ENCODE assay signal across 16 cellular contexts in genomic region chr11:134509381-134510068, GRCh38.
A peak's percentile ranks its signal among the peaks of the same experiment; 100 is the strongest.
DNase-seq lines count a peak whose midpoint lies in the region; ATAC-seq, FAIRE-seq and TF ChIP-seq lines count a peak whose summit lies in the region.
"Had no signal": no experiment of that assay in that cellular context is flagged by ENCODE, and none has a peak within 500 bp of the region (broad histone marks: within the 10 kb centered on the region; RNA-seq: fewer than 3 reads in every experiment).

No MANE protein-coding gene starts in this region.

- no peak overlapping the region for H3K27ac Mint-ChIP-seq in stimulated activated memory B cell treated with anti-CD40 and anti-IgM and Interleukin-4, amounts not matched to agents 10 μg/mL and 1 μg/mL and 100 μg/mL, for 72 hours
- H3K27ac Mint-ChIP-seq: CD8-positive, alpha-beta T cell had no signal

- no peak for ATAC-seq in stimulated activated memory B cell treated with anti-CD40 and anti-IgM and Interleukin-4, amounts not matched to agents 10 μg/mL and 1 μg/mL and 100 μg/mL, for 72 hours
- ATAC-seq: CD8-positive, alpha-beta T cell had no signal

- no peaks in the 10 kb centered on the region for H3K9me3 Mint-ChIP-seq in stimulated activated memory B cell treated with anti-CD40 and anti-IgM and Interleukin-4, amounts not matched to agents 10 μg/mL and 1 μg/mL and 100 μg/mL, for 72 hours
- H3K9me3 Mint-ChIP-seq: CD8-positive, alpha-beta T cell had no signal

- 78 to 86% (median 81%) methylated on average over 17 of the region's 17 CpGs for WGBS in spleen, 5 donors
- WGBS in prostate gland = 88% methylated on average over 17 of the region's 17 CpGs

- no peak overlapping the region for H3K4me3 Mint-ChIP-seq in stimulated activated memory B cell treated with anti-CD40 and anti-IgM and Interleukin-4, amounts not matched to agents 10 μg/mL and 1 μg/mL and 100 μg/mL, for 72 hours
- H3K4me3 Mint-ChIP-seq: CD8-positive, alpha-beta T cell had no signal

- no peak overlapping the region for H3K9ac ChIP-seq in kidney (ENCODE audit: low read length in 2 of 2)

- no peak overlapping the region for H3K4me3 ChIP-seq in kidney (ENCODE audit: low read length in 2 of 2)
- H3K4me3 ChIP-seq in spleen = no peak overlapping the region
- H3K4me3 ChIP-seq in prostate gland = no peak overlapping the region

- H3K9me3 ChIP-seq in kidney (ENCODE audit: control insufficient read depth in 1 of 2, low read length in 2 of 2) (no peaks in the 10 kb centered on the region), spleen (no peaks in the 10 kb centered on the region), prostate gland (no peaks in the 10 kb centered on the region)

- TF ChIP-seq CTCF in VCaP (conservative IDR thresholded peaks at IDR 0.05) = no peak
- TF ChIP-seq CTCF in kidney (IDR thresholded peaks at IDR 0.05; ENCODE audit: borderline replicate concordance, extremely low read depth, insufficient read depth) = no peak
- no peak for TF ChIP-seq CTCF in spleen (IDR thresholded peaks at IDR 0.05 in 8 of 11, conservative IDR thresholded peaks at IDR 0.05 in 3 of 11)
- no peak for TF ChIP-seq CTCF in prostate gland (IDR thresholded peaks at IDR 0.05)

- H3K27me3 ChIP-seq in spleen (replicated peaks in 1 of 7) (peaks cover 0 to 47% (median 0%) of the 10 kb centered on the region in 7 donors), prostate gland (replicated peaks; ENCODE audit: insufficient read depth) (no peaks in the 10 kb centered on the region)

- FAIRE-seq in kidney (lab: Jason Lieb, UNC) = no peak

- DNase-seq in activated effector memory CD4-positive, alpha-beta T cell treated with anti-CD3 and anti-CD28 coated beads, Interleukin-2, amount 50 U/mL, for 16 hours = peak; percentile 50
- DNase-seq in activated effector memory CD4-positive, alpha-beta T cell treated with Interleukin-2 at 50 U/mL for 16 hours = no peak
- DNase-seq in kidney = peak; percentile 58
- peak; percentile 65 for DNase-seq in spleen
- DNase-seq in HPDE6-E6E7 (ENCODE audit: extremely low spot score) = no peak
- DNase-seq in prostate gland (ENCODE audit: low spot score) = no peak
- DNase-seq: H7, NCI-H1417, NCI-H1930, NCI-H2171, NCI-H446, NCI-H69, RPMI8226 had no signal

- no peaks in the 10 kb centered on the region for H3K4me1 Mint-ChIP-seq in stimulated activated memory B cell treated with anti-CD40 and anti-IgM and Interleukin-4, amounts not matched to agents 10 μg/mL and 1 μg/mL and 100 μg/mL, for 72 hours

- H3K27ac ChIP-seq in VCaP = peak overlapping the region; percentile 20; the same call in 1 of the 2 replicates
- H3K27ac ChIP-seq in kidney (ENCODE audit: low read depth in 2 of 2, low read length in 2 of 2) = no peak overlapping the region
- H3K27ac ChIP-seq in spleen = no peak overlapping the region
- no peak overlapping the region for H3K27ac ChIP-seq in prostate gland

- intact Hi-C loops in kidney (cut with DNase I) = no loop called here
- intact Hi-C loops in spleen (cut with DNase I; ENCODE audit: low total_unique reads) = no loop called here
- intact Hi-C loops in prostate gland (cut with DNase I) = no loop called here

- no peak for TF ChIP-seq POLR2A in spleen (IDR thresholded peaks at IDR 0.05)
- TF ChIP-seq POLR2A in prostate gland (IDR thresholded peaks at IDR 0.05) = no peak

- no peaks in the 10 kb centered on the region for H3K27me3 Mint-ChIP-seq in stimulated activated memory B cell treated with anti-CD40 and anti-IgM and Interleukin-4, amounts not matched to agents 10 μg/mL and 1 μg/mL and 100 μg/mL, for 72 hours

- H3K36me3 Mint-ChIP-seq in stimulated activated memory B cell treated with anti-CD40 and anti-IgM and Interleukin-4, amounts not matched to agents 10 μg/mL and 1 μg/mL and 100 μg/mL, for 72 hours = no peaks in the 10 kb centered on the region
- H3K36me3 Mint-ChIP-seq: CD8-positive, alpha-beta T cell had no signal

- H3K4me1 ChIP-seq in kidney (ENCODE audit: control insufficient read depth in 1 of 2, insufficient read depth in 1 of 2, low read depth in 1 of 2, low read length in 2 of 2) (no peaks in the 10 kb centered on the region), spleen (no peaks in the 10 kb centered on the region), prostate gland (replicated peaks) (no peaks in the 10 kb centered on the region)

- no peaks in the 10 kb centered on the region for H3K36me3 ChIP-seq in kidney (ENCODE audit: control insufficient read depth in 1 of 2, insufficient read depth in 2 of 2, low read length in 2 of 2)
- no peaks in the 10 kb centered on the region for H3K36me3 ChIP-seq in spleen
- H3K36me3 ChIP-seq in prostate gland = no peaks in the 10 kb centered on the region

Comparison
In these comparisons a context has a peak if more than half of its experiments do, and no peak if none do; other contexts are left out.
1. DNase-seq: peak in activated effector memory CD4-positive, alpha-beta T cell treated with anti-CD3 and anti-CD28 coated beads, Interleukin-2, amount 50 U/mL, for 16 hours (single experiment), kidney (single experiment) and spleen (single experiment); none in activated effector memory CD4-positive, alpha-beta T cell treated with Interleukin-2 at 50 U/mL for 16 hours (single experiment), HPDE6-E6E7 (single experiment) and prostate gland (single experiment).